ENCODE assay signal across 11 cellular contexts in the genomic region with DNA sequence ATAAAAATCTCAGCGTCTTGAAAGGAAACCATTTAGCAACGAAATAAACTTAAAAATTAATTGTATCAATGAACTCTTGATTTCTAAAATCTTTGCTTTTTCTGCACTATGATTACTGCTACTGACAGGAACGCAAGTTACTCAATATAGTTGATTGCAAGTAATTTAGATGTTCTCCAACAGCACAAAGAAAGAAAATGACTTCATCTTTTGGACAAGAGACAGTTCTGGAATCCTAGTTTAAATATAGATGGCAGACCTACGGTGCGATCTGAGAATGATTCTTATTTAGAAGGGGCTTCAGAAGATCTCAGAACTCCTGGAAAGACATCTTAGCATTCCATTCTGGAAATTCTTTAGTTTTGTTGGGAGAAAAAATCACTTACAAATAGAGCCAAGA. TPM values are rescaled to one million over a fixed set of nuclear protein-coding genes. Genes with fewer than 3 reads are reported as not detected.
DNase-seq lines count a peak whose midpoint lies in the region; TF ChIP-seq lines count a peak whose summit lies in the region.
"Had no signal": no experiment of that assay in that cellular context is flagged by ENCODE, and none has a peak within 500 bp of the region (broad histone marks: within the 10 kb centered on the region; RNA-seq: fewer than 3 reads in every experiment).

No MANE protein-coding gene starts in this region.

- intact Hi-C loops in activated CD4-positive, alpha-beta T cell treated with anti-CD3 and anti-CD28 coated beads, Interleukin-2, amount 10 ng/mL, durations not matched to agents 24 days and 14 days (cut with micrococcal nuclease), result loop anchor here (10.0 kb wide), 1 partner anchor 1180 kb away; a partner anchor contains a TSS

- no peak for TF ChIP-seq CTCF in SU-DHL-6 (IDR thresholded peaks at IDR 0.05; ENCODE audit: insufficient read depth, low read length, poor library complexity, severe bottlenecking)

- peak overlapping the region; percentile 40 for H3K4me3 Mint-ChIP-seq in activated CD4-positive, alpha-beta T cell treated with anti-CD3 and anti-CD28 coated beads, Interleukin-2, amount 10 ng/mL, durations not matched to agents 24 days and 14 days

- no peaks in the 10 kb centered on the region for H3K9me2 ChIP-seq in SU-DHL-6 (replicated peaks; ENCODE audit: insufficient read depth, low read length)

- H3K27me3 Mint-ChIP-seq in activated CD4-positive, alpha-beta T cell treated with anti-CD3 and anti-CD28 coated beads, Interleukin-2, amount 10 ng/mL, durations not matched to agents 24 days and 14 days, result peaks cover 13% of the 10 kb centered on the region

- no peak for DNase-seq in activated CD4-positive, alpha-beta T cell treated with anti-CD3 and anti-CD28 coated beads, Interleukin-2, amount 10 ng/mL, durations not matched to agents 24 days and 14 days
- no peak for DNase-seq in activated CD4-positive, alpha-beta T cell treated with anti-CD3 and anti-CD28 coated beads, Interleukin-2, amount 50 U/mL, for 48 hours
- DNase-seq in fibroblast of the conjunctiva (ENCODE audit: low read depth) (peak; percentile 13), occipital lobe (lab: John Stamatoyannopoulos, UW) (no peak), GOT3 (lab: John Stamatoyannopoulos, UW) (no peak), ecto neural progenitor cell (ENCODE audit: low spot score) (no peak)
- DNase-seq: NCI-H1105, NCI-H82 had no signal

- H3K79me2 ChIP-seq in SU-DHL-6 (ENCODE audit: insufficient read depth, low read length), result peaks cover 57% of the 10 kb centered on the region

- H3F3A ChIP-seq in SU-DHL-6 (ENCODE audit: insufficient read depth), result peaks cover 32% of the 10 kb centered on the region

- H2AFZ ChIP-seq in SU-DHL-6 (ENCODE audit: low read depth, low read length, severe bottlenecking), result no peak overlapping the region

- H3K27ac Mint-ChIP-seq in activated CD4-positive, alpha-beta T cell treated with anti-CD3 and anti-CD28 coated beads, Interleukin-2, amount 10 ng/mL, durations not matched to agents 24 days and 14 days, result no peak overlapping the region

- peaks cover 27 to 47% (median 44%) of the 10 kb centered on the region in 3 donors for H3K4me1 ChIP-seq in skeletal muscle tissue (ENCODE audit: control insufficient read depth in 3 of 3, insufficient read depth in 3 of 3, low read length in 3 of 3)

- no peaks in the 10 kb centered on the region for H3K9me3 ChIP-seq in SU-DHL-6 (ENCODE audit: insufficient read depth, low read length)
- no peaks in the 10 kb centered on the region for H3K9me3 ChIP-seq in skeletal muscle tissue (ENCODE audit: control insufficient read depth in 3 of 3, low read length in 3 of 3)

- H3K36me3 ChIP-seq in SU-DHL-6 (ENCODE audit: low read length) (peaks cover 2% of the 10 kb centered on the region; the same call in 1 of the 2 replicates), skeletal muscle tissue (ENCODE audit: control insufficient read depth in 3 of 3, insufficient read depth in 3 of 3, low read length in 3 of 3) (peaks cover 5 to 6% (median 6%) of the 10 kb centered on the region in 3 donors)

- H3K27ac ChIP-seq in SU-DHL-6 (ENCODE audit: low read depth, low read length) (no peak overlapping the region), skeletal muscle tissue (ENCODE audit: low read depth, low read length) (peak overlapping the region; percentile 92)
- H3K27ac ChIP-seq: HL-60 had no signal

- H3K4me2 ChIP-seq in SU-DHL-6 (ENCODE audit: low read depth, low read length, poor library complexity, severe bottlenecking), result peak overlapping the region; percentile 84

- H4K20me1 ChIP-seq in SU-DHL-6 (ENCODE audit: low read depth, low read length), result peaks cover 8% of the 10 kb centered on the region

- H3K9me3 Mint-ChIP-seq in activated CD4-positive, alpha-beta T cell treated with anti-CD3 and anti-CD28 coated beads, Interleukin-2, amount 10 ng/mL, durations not matched to agents 24 days and 14 days, result no peaks in the 10 kb centered on the region

- peaks cover 6% of the 10 kb centered on the region for H3K36me3 Mint-ChIP-seq in activated CD4-positive, alpha-beta T cell treated with anti-CD3 and anti-CD28 coated beads, Interleukin-2, amount 10 ng/mL, durations not matched to agents 24 days and 14 days (ENCODE audit: low read depth)

- H3K4me1 Mint-ChIP-seq in activated CD4-positive, alpha-beta T cell treated with anti-CD3 and anti-CD28 coated beads, Interleukin-2, amount 10 ng/mL, durations not matched to agents 24 days and 14 days, result peaks cover 45% of the 10 kb centered on the region

- H3K27me3 ChIP-seq in SU-DHL-6 (ENCODE audit: low read length) (no peaks in the 10 kb centered on the region), skeletal muscle tissue (ENCODE audit: control insufficient read depth in 3 of 3, insufficient read depth in 3 of 3, low read length in 3 of 3) (no peaks in the 10 kb centered on the region)

- H3K4me3 ChIP-seq in SU-DHL-6 (ENCODE audit: insufficient read depth, low read length, poor library complexity, severe bottlenecking), result no peak overlapping the region
- peak overlapping the region; percentile 7 to 93 (median 8) for H3K4me3 ChIP-seq in skeletal muscle tissue (ENCODE audit: low read length in 3 of 3)

- no peak overlapping the region for H3K9ac ChIP-seq in SU-DHL-6 (ENCODE audit: low read length)
- H3K9ac ChIP-seq in skeletal muscle tissue (ENCODE audit: low read depth in 1 of 3, low read length in 3 of 3), result peak overlapping the region; percentile 25 to 81 (median 36)

RNA-seq across cellular contexts. Expression of a gene that starts 1.4 kb away (rescaled TPM):
- 22.0 and 23.6 TPM in 2 replicates for total RNA-seq in activated CD4-positive, alpha-beta T cell treated with anti-CD3 and anti-CD28 coated beads, Interleukin-2, amount 10 ng/mL, durations not matched to agents 24 days and 14 days
- total RNA-seq in skeletal muscle tissue (26.1 TPM), occipital lobe (67.2 TPM)

RNA-seq across cellular contexts. Expression of a gene that starts 2.2 kb away (rescaled TPM):
- total RNA-seq in activated CD4-positive, alpha-beta T cell treated with anti-CD3 and anti-CD28 coated beads, Interleukin-2, amount 10 ng/mL, durations not matched to agents 24 days and 14 days, result 51.8 and 53.4 TPM in 2 replicates
- 9.4 TPM for total RNA-seq in skeletal muscle tissue
- total RNA-seq in occipital lobe, result 52.9 TPM
